1 cellular context compared by ENCODE assay signal in the genomic region with DNA sequence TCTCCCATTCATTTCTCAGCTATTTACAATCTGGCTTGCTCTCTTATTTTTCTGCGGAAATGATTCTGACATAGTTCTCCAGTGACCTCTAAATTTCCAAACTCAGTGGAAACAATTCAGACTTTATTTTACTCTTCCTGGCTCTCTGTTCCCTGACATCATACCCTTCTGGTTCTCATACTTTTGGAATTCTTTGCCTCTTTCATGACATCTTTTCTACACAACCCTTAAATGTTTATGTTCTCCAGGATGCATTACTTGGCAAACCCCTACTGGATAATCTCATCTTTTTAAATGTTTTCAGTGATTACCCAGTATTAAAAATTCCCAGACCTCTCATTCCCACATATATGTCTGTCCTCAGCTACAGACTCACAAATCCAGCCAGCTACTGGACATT.
TF ChIP-seq lines count a peak whose summit lies in the region.

No MANE protein-coding gene starts in this region.

TF ChIP-seq in HCT116, 20 proteins besides CTCF, POLR2A, EP300 and RAD21 (continued from another document):
- TF ChIP-seq, protein P1, sequence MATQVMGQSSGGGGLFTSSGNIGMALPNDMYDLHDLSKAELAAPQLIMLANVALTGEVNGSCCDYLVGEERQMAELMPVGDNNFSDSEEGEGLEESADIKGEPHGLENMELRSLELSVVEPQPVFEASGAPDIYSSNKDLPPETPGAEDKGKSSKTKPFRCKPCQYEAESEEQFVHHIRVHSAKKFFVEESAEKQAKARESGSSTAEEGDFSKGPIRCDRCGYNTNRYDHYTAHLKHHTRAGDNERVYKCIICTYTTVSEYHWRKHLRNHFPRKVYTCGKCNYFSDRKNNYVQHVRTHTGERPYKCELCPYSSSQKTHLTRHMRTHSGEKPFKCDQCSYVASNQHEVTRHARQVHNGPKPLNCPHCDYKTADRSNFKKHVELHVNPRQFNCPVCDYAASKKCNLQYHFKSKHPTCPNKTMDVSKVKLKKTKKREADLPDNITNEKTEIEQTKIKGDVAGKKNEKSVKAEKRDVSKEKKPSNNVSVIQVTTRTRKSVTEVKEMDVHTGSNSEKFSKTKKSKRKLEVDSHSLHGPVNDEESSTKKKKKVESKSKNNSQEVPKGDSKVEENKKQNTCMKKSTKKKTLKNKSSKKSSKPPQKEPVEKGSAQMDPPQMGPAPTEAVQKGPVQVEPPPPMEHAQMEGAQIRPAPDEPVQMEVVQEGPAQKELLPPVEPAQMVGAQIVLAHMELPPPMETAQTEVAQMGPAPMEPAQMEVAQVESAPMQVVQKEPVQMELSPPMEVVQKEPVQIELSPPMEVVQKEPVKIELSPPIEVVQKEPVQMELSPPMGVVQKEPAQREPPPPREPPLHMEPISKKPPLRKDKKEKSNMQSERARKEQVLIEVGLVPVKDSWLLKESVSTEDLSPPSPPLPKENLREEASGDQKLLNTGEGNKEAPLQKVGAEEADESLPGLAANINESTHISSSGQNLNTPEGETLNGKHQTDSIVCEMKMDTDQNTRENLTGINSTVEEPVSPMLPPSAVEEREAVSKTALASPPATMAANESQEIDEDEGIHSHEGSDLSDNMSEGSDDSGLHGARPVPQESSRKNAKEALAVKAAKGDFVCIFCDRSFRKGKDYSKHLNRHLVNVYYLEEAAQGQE (IDR thresholded peaks at IDR 0.05; ENCODE audit: low read depth), result no peak
- TF ChIP-seq ZFX (IDR thresholded peaks at IDR 0.05), result no peak
- no peak for TF ChIP-seq CEBPB (IDR thresholded peaks at IDR 0.05; ENCODE audit: low read depth)
- no peak for TF ChIP-seq ZNF274 (IDR thresholded peaks at IDR 0.05; ENCODE audit: low read depth, low read length)
- no peak for TF ChIP-seq JUND (IDR thresholded peaks at IDR 0.05)
- TF ChIP-seq, protein P2, sequence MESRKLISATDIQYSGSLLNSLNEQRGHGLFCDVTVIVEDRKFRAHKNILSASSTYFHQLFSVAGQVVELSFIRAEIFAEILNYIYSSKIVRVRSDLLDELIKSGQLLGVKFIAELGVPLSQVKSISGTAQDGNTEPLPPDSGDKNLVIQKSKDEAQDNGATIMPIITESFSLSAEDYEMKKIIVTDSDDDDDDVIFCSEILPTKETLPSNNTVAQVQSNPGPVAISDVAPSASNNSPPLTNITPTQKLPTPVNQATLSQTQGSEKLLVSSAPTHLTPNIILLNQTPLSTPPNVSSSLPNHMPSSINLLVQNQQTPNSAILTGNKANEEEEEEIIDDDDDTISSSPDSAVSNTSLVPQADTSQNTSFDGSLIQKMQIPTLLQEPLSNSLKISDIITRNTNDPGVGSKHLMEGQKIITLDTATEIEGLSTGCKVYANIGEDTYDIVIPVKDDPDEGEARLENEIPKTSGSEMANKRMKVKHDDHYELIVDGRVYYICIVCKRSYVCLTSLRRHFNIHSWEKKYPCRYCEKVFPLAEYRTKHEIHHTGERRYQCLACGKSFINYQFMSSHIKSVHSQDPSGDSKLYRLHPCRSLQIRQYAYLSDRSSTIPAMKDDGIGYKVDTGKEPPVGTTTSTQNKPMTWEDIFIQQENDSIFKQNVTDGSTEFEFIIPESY (IDR thresholded peaks at IDR 0.05; ENCODE audit: extremely low read depth, insufficient replicate concordance, low read length), result no peak
- no peak for TF ChIP-seq FOSL1 (IDR thresholded peaks at IDR 0.05; ENCODE audit: low read depth)
- TF ChIP-seq, protein P3, sequence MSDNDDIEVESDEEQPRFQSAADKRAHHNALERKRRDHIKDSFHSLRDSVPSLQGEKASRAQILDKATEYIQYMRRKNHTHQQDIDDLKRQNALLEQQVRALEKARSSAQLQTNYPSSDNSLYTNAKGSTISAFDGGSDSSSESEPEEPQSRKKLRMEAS (IDR thresholded peaks at IDR 0.05), result no peak
TF ChIP-seq in HCT116: peak in this region for 0.
